In the genomic region with DNA sequence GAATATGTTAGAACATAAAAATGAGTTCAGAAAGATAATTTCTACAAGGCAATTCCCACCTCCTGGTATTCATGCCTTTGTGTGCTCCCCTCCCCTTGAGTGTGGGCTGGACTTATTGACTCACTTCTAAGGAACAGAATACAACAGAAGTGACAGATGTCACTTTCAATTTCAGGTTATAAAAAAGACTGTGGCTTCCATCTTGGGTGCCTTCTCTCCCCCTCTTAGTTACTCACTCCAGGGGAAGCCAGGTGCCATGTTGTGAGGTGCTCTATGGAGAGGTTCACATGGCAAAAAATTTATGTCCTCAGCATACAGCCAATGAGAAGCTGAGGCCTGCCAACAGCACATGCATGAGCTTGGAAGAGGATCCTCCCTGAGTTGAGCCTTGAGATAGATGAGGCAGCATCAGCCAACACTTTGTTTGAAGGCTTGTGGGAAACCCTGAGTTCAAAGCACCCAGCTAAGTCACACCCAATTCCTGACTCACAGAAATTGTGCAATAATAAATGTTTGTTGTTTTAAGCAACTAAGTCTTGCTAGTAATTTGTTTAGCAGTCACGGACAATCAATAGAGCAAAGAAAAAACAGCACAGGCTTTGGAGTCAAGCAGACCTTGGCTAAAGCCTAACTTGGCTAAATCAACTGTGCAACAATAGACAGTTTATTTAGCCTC, we compare ENCODE assay signal across 13 cellular contexts.
A peak's percentile ranks its signal among the peaks of the same experiment; 100 is the strongest.
DNase-seq lines count a peak whose midpoint lies in the region; ATAC-seq and TF ChIP-seq lines count a peak whose summit lies in the region.
"Had no signal": no experiment of that assay in that cellular context is flagged by ENCODE, and none has a peak within 500 bp of the region (broad histone marks: within the 10 kb centered on the region; RNA-seq: fewer than 3 reads in every experiment).

No MANE protein-coding gene starts in this region.

- H3K27ac ChIP-seq in HEK293 (ENCODE audit: extremely low read depth, low read depth, low read length), result no peak overlapping the region
- H3K27ac ChIP-seq in left ventricle myocardium inferior (replicated peaks), result peak overlapping the region; percentile 72

- CTCF ChIA-PET in HEK293 (lab: Yijun Ruan, JAX), result interaction anchor here (1.4 kb wide), 1 partner anchor 37 kb away, joined by 3 read pairs; no protein-coding TSS in a partner anchor

- no peaks in the 10 kb centered on the region for H3K36me3 ChIP-seq in HEK293 (ENCODE audit: control insufficient read depth in 2 of 2, insufficient read depth in 1 of 2, low read length in 2 of 2)
- H3K36me3 ChIP-seq in left ventricle myocardium inferior, result no peaks in the 10 kb centered on the region

- no peak for ATAC-seq in HG03460 (IDR thresholded peaks at IDR 0.05; ENCODE audit: unreplicated experiment)
- ATAC-seq: mucosa of descending colon; stimulated activated memory B cell treated with anti-CD40 and anti-IgM and Interleukin-4, amounts not matched to agents 10 μg/mL and 1 μg/mL and 100 μg/mL, for 72 hours had no signal

- intact Hi-C loops in left ventricle myocardium inferior (cut with micrococcal nuclease), result no loop called here

- H3K4me3 ChIP-seq in HEK293 (ENCODE audit: low read depth, low read length), result no peak overlapping the region
- no peak overlapping the region for H3K4me3 ChIP-seq in left ventricle myocardium inferior
- H3K4me3 ChIP-seq: mucosa of descending colon had no signal

- POLR2A ChIA-PET in HEK293 (lab: Yijun Ruan, JAX), result interaction anchor here (1.0 kb wide), 1 partner anchor 46 kb away, joined by 3 read pairs; no protein-coding TSS in a partner anchor

- H3K4me1 ChIP-seq in HEK293 (ENCODE audit: control insufficient read depth, insufficient read depth, low read length), result peaks cover 7% of the 10 kb centered on the region
- peaks cover 34% of the 10 kb centered on the region for H3K4me1 ChIP-seq in left ventricle myocardium inferior

- DNase-seq in AG09319 (ENCODE audit: extremely low read depth, low read depth), result peak; percentile 63
- DNase-seq in amniotic epithelial cell (ENCODE audit: low read depth), result peak; percentile 79
- no peak for DNase-seq in left ventricle myocardium inferior
- DNase-seq in COLO668 (lab: John Stamatoyannopoulos, UW; ENCODE audit: unreplicated experiment), result no peak
- DNase-seq in GOT3 (lab: John Stamatoyannopoulos, UW), result no peak
- no peak for DNase-seq in middle frontal gyrus (ENCODE audit: extremely low spot score, low spot score)
- DNase-seq: anterior cingulate cortex, mucosa of descending colon, NCI-H146, SHP77 treated with DMSO at 0.1 percent for 48 hours had no signal

- TF ChIP-seq CTCF in AG09319 (IDR thresholded peaks at IDR 0.05; ENCODE audit: low read depth, low read length) (no peak), HEK293 (tag by site-specific recombination; IDR thresholded peaks at IDR 0.05) (no peak), left ventricle myocardium inferior (IDR thresholded peaks at IDR 0.05; ENCODE audit: borderline replicate concordance) (no peak)

- no peaks in the 10 kb centered on the region for H3K27me3 ChIP-seq in left ventricle myocardium inferior (ENCODE audit: low read depth)

- H3K9me3 ChIP-seq in HEK293 (ENCODE audit: control insufficient read depth, insufficient read depth, low read depth, low read length) (no peaks in the 10 kb centered on the region), left ventricle myocardium inferior (replicated peaks) (peaks cover 5% of the 10 kb centered on the region)
- H3K9me3 ChIP-seq: mucosa of descending colon had no signal

TF ChIP-seq in HEK293, 187 proteins besides CTCF, POLR2A, EP300 and RAD21 (continues in another document):
- TF ChIP-seq, protein P1, sequence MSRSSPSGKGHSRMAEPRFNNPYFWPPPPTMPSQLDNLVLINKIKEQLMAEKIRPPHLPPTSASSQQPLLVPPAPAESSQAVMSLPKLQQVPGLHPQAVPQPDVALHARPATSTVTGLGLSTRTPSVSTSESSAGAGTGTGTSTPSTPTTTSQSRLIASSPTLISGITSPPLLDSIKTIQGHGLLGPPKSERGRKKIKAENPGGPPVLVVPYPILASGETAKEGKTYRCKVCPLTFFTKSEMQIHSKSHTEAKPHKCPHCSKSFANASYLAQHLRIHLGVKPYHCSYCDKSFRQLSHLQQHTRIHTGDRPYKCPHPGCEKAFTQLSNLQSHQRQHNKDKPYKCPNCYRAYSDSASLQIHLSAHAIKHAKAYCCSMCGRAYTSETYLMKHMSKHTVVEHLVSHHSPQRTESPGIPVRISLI (tag by site-specific recombination; IDR thresholded peaks at IDR 0.05), result 0 out of 2 replicates have a peak, but pooled peaks have one; percentile 79
- no peak for TF ChIP-seq ZNF157 (tag by site-specific recombination; IDR thresholded peaks at IDR 0.05)
- TF ChIP-seq, protein P2, sequence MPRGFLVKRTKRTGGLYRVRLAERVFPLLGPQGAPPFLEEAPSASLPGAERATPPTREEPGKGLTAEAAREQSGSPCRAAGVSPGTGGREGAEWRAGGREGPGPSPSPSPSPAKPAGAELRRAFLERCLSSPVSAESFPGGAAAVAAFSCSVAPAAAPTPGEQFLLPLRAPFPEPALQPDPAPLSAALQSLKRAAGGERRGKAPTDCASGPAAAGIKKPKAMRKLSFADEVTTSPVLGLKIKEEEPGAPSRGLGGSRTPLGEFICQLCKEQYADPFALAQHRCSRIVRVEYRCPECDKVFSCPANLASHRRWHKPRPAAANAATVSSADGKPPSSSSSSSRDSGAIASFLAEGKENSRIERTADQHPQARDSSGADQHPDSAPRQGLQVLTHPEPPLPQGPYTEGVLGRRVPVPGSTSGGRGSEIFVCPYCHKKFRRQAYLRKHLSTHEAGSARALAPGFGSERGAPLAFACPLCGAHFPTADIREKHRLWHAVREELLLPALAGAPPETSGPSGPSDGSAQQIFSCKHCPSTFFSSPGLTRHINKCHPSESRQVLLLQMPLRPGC (tag by site-specific recombination; IDR thresholded peaks at IDR 0.05), result no peak
- 0 out of 2 replicates have a peak, but pooled peaks have one; percentile 13 for TF ChIP-seq KLF1 (tag by site-specific recombination; IDR thresholded peaks at IDR 0.05)
- TF ChIP-seq ZNF776 (tag by site-specific recombination; IDR thresholded peaks at IDR 0.05; ENCODE audit: borderline replicate concordance), result no peak
- no peak for TF ChIP-seq ZNF626 (tag by site-specific recombination; IDR thresholded peaks at IDR 0.05)
- TF ChIP-seq, protein P3, sequence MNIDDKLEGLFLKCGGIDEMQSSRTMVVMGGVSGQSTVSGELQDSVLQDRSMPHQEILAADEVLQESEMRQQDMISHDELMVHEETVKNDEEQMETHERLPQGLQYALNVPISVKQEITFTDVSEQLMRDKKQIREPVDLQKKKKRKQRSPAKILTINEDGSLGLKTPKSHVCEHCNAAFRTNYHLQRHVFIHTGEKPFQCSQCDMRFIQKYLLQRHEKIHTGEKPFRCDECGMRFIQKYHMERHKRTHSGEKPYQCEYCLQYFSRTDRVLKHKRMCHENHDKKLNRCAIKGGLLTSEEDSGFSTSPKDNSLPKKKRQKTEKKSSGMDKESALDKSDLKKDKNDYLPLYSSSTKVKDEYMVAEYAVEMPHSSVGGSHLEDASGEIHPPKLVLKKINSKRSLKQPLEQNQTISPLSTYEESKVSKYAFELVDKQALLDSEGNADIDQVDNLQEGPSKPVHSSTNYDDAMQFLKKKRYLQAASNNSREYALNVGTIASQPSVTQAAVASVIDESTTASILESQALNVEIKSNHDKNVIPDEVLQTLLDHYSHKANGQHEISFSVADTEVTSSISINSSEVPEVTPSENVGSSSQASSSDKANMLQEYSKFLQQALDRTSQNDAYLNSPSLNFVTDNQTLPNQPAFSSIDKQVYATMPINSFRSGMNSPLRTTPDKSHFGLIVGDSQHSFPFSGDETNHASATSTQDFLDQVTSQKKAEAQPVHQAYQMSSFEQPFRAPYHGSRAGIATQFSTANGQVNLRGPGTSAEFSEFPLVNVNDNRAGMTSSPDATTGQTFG (tag by site-specific recombination; IDR thresholded peaks at IDR 0.05; ENCODE audit: borderline replicate concordance), result peak; percentile 39; the same call in 1 of the 2 replicates
- peak; percentile 47; the same call in 1 of the 2 replicates for TF ChIP-seq ZNF366 (tag by site-specific recombination; conservative IDR thresholded peaks at IDR 0.05)
- peak; percentile 43; the same call in 1 of the 2 replicates for TF ChIP-seq SP7 (tag by site-specific recombination; IDR thresholded peaks at IDR 0.05)
- 0 out of 2 replicates have a peak, but pooled peaks have one; percentile 14 for TF ChIP-seq ZNF660 (tag by site-specific recombination; IDR thresholded peaks at IDR 0.05)
- TF ChIP-seq ZBTB1 (tag by site-specific recombination; IDR thresholded peaks at IDR 0.05), result no peak
- TF ChIP-seq ZNF350 (tag by site-specific recombination; IDR thresholded peaks at IDR 0.05), result peak; percentile 90; the same call in 1 of the 2 replicates
- TF ChIP-seq MEIS1 (CRISPR knock-in tag; IDR thresholded peaks at IDR 0.05; ENCODE audit: borderline replicate concordance), result no peak
- TF ChIP-seq ZSCAN16 (tag by site-specific recombination; IDR thresholded peaks at IDR 0.05), result no peak
- TF ChIP-seq ZNF629 (tag by site-specific recombination; IDR thresholded peaks at IDR 0.05), result 0 out of 2 replicates have a peak, but pooled peaks have one; percentile 33
- TF ChIP-seq, protein P4, sequence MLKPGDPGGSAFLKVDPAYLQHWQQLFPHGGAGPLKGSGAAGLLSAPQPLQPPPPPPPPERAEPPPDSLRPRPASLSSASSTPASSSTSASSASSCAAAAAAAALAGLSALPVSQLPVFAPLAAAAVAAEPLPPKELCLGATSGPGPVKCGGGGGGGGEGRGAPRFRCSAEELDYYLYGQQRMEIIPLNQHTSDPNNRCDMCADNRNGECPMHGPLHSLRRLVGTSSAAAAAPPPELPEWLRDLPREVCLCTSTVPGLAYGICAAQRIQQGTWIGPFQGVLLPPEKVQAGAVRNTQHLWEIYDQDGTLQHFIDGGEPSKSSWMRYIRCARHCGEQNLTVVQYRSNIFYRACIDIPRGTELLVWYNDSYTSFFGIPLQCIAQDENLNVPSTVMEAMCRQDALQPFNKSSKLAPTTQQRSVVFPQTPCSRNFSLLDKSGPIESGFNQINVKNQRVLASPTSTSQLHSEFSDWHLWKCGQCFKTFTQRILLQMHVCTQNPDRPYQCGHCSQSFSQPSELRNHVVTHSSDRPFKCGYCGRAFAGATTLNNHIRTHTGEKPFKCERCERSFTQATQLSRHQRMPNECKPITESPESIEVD (tag by site-specific recombination; IDR thresholded peaks at IDR 0.05), result 0 out of 2 replicates have a peak, but pooled peaks have one; percentile 16
- no peak for TF ChIP-seq ZNF394 (tag by site-specific recombination; IDR thresholded peaks at IDR 0.05; ENCODE audit: borderline replicate concordance)
- TF ChIP-seq SETDB1 (IDR thresholded peaks at IDR 0.05; ENCODE audit: insufficient read length, low read length), result peak; percentile 62
- TF ChIP-seq ZNF202 (tag by site-specific recombination; IDR thresholded peaks at IDR 0.05; ENCODE audit: borderline replicate concordance), result no peak

Comparison
In these comparisons a context has a peak if more than half of its experiments do, and no peak if none do; other contexts are left out.
1. DNase-seq: peak in AG09319 (single experiment) and amniotic epithelial cell (single experiment); none in left ventricle myocardium inferior (single experiment), COLO668 (single experiment), GOT3 (single experiment) and middle frontal gyrus (single experiment).